16 cellular contexts compared by ENCODE assay signal in genomic region chr3:186382217-186382885, GRCh38. TPM values are rescaled to one million over a fixed set of nuclear protein-coding genes. Genes with fewer than 3 reads are reported as not detected.
A peak's percentile ranks its signal among the peaks of the same experiment; 100 is the strongest.
DNase-seq lines count a peak whose midpoint lies in the region; ATAC-seq and TF ChIP-seq lines count a peak whose summit lies in the region.
"Had no signal": no experiment of that assay in that cellular context is flagged by ENCODE, and none has a peak within 500 bp of the region (broad histone marks: within the 10 kb centered on the region; RNA-seq: fewer than 3 reads in every experiment).

No MANE protein-coding gene starts in this region.

- H3K27me3 ChIP-seq in heart right ventricle, result no peaks in the 10 kb centered on the region
- no peaks in the 10 kb centered on the region for H3K27me3 ChIP-seq in left lung
- H3K27me3 ChIP-seq in stomach, result no peaks in the 10 kb centered on the region

- intact Hi-C loops in heart right ventricle (cut with DNase I) (loop anchor here in 1 of 10 donors (1.0 kb wide), 1 partner anchor 25 kb away; no protein-coding TSS in a partner anchor), Right ventricle myocardium superior (cut with DNase I) (no loop called here), left lung (cut with DNase I) (no loop called here), stomach (cut with DNase I; ENCODE audit: low total_unique reads) (no loop called here)

- no peak for TF ChIP-seq CTCF in heart right ventricle (IDR thresholded peaks at IDR 0.05)
- no peak for TF ChIP-seq CTCF in left lung (IDR thresholded peaks at IDR 0.05)
- TF ChIP-seq CTCF in stomach (IDR thresholded peaks at IDR 0.05), result no peak

- no peak overlapping the region for H3K4me3 ChIP-seq in heart right ventricle
- H3K4me3 ChIP-seq in left lung, result no peak overlapping the region
- H3K4me3 ChIP-seq in stomach, result no peak overlapping the region

- H3K36me3 ChIP-seq in heart right ventricle, result no peaks in the 10 kb centered on the region
- H3K36me3 ChIP-seq in left lung, result no peaks in the 10 kb centered on the region
- H3K36me3 ChIP-seq in stomach, result no peaks in the 10 kb centered on the region

- H3K9me3 Mint-ChIP-seq in stimulated activated memory B cell treated with anti-CD40 and anti-IgM and Interleukin-4, amounts not matched to agents 10 μg/mL and 1 μg/mL and 100 μg/mL, for 72 hours, result peaks cover 10% of the 10 kb centered on the region
- H3K9me3 Mint-ChIP-seq: dendritic cell treated with granulocyte-macrophage colony-stimulating factor and Interleukin-4, amounts not matched to agents 40 ng/mL and 50 ng/mL, for 4 days had no signal

- H3K27ac Mint-ChIP-seq in stimulated activated memory B cell treated with anti-CD40 and anti-IgM and Interleukin-4, amounts not matched to agents 10 μg/mL and 1 μg/mL and 100 μg/mL, for 72 hours, result no peak overlapping the region
- H3K27ac Mint-ChIP-seq: activated CD8-positive, alpha-beta memory T cell treated with anti-CD3 and anti-CD28 coated beads, Interleukin-2, amount 10 ng/mL, durations not matched to agents 7 days and 5 days; dendritic cell treated with granulocyte-macrophage colony-stimulating factor and Interleukin-4, amounts not matched to agents 40 ng/mL and 50 ng/mL, for 4 days had no signal

- TF ChIP-seq EP300 in stomach (IDR thresholded peaks at IDR 0.05), result no peak

- DNase-seq in heart right ventricle (no peak), Right ventricle myocardium superior (no peak), NCI-H1105 (lab: John Stamatoyannopoulos, UW) (peak; percentile 9), left lung (no peak), stomach (no peak), occipital lobe (lab: John Stamatoyannopoulos, UW) (no peak)
- DNase-seq in activated CD8-positive, alpha-beta memory T cell treated with anti-CD3 and anti-CD28 coated beads for 24 hours, result no peak
- DNase-seq: activated CD8-positive, alpha-beta memory T cell treated with anti-CD3 and anti-CD28 coated beads, Interleukin-2, amount 10 ng/mL, durations not matched to agents 7 days and 5 days; activated naive CD4-positive, alpha-beta T cell treated with Interleukin-2 at 50 U/mL for 16 hours; NCI-H774; posterior cingulate gyrus; stimulated activated CD4-positive, alpha-beta T cell treated with anti-CD3 and anti-CD28 coated beads, Interleukin-15, amount 100 ng/mL, for 24 hours had no signal

- no peaks in the 10 kb centered on the region for H3K27me3 Mint-ChIP-seq in stimulated activated memory B cell treated with anti-CD40 and anti-IgM and Interleukin-4, amounts not matched to agents 10 μg/mL and 1 μg/mL and 100 μg/mL, for 72 hours
- H3K27me3 Mint-ChIP-seq: dendritic cell treated with granulocyte-macrophage colony-stimulating factor and Interleukin-4, amounts not matched to agents 40 ng/mL and 50 ng/mL, for 4 days had no signal

- no peak overlapping the region for H3K4me3 Mint-ChIP-seq in stimulated activated memory B cell treated with anti-CD40 and anti-IgM and Interleukin-4, amounts not matched to agents 10 μg/mL and 1 μg/mL and 100 μg/mL, for 72 hours
- H3K4me3 Mint-ChIP-seq: activated CD8-positive, alpha-beta memory T cell treated with anti-CD3 and anti-CD28 coated beads, Interleukin-2, amount 10 ng/mL, durations not matched to agents 7 days and 5 days; dendritic cell treated with granulocyte-macrophage colony-stimulating factor and Interleukin-4, amounts not matched to agents 40 ng/mL and 50 ng/mL, for 4 days had no signal

- H3K4me1 ChIP-seq in heart right ventricle (peaks cover 6 to 42% (median 24%) of the 10 kb centered on the region in 9 donors), left lung (no peaks in the 10 kb centered on the region), stomach (peaks cover 13 to 33% (median 28%) of the 10 kb centered on the region in 4 donors)

- no peaks in the 10 kb centered on the region for H3K9me3 ChIP-seq in heart right ventricle
- H3K9me3 ChIP-seq in left lung, result no peaks in the 10 kb centered on the region
- H3K9me3 ChIP-seq in stomach, result no peaks in the 10 kb centered on the region

- TF ChIP-seq POLR2A in stomach (IDR thresholded peaks at IDR 0.05), result no peak

- peaks cover 32% of the 10 kb centered on the region for H3K4me1 Mint-ChIP-seq in stimulated activated memory B cell treated with anti-CD40 and anti-IgM and Interleukin-4, amounts not matched to agents 10 μg/mL and 1 μg/mL and 100 μg/mL, for 72 hours

- WGBS in heart right ventricle, 2 donors, result 71 to 78% methylated on average over 6 of the region's 6 CpGs
- WGBS in stomach, 5 donors, result 17 to 43% (median 33%) methylated on average over 6 of the region's 6 CpGs

- no peak for ATAC-seq in heart right ventricle
- no peak for ATAC-seq in Right ventricle myocardium superior (ENCODE audit: poor library complexity)
- ATAC-seq in left lung, result peak; percentile 82
- ATAC-seq in stimulated activated memory B cell treated with anti-CD40 and anti-IgM and Interleukin-4, amounts not matched to agents 10 μg/mL and 1 μg/mL and 100 μg/mL, for 72 hours, result no peak
- ATAC-seq: activated CD4-positive, CD25-positive, alpha-beta regulatory T cell treated with anti-CD3 and anti-CD28 coated beads, Interleukin-2, amount 50 U/mL, for 24 hours; activated CD8-positive, alpha-beta memory T cell treated with anti-CD3 and anti-CD28 coated beads, Interleukin-2, amount 10 ng/mL, durations not matched to agents 7 days and 5 days had no signal

- peaks cover 8% of the 10 kb centered on the region for H3K36me3 Mint-ChIP-seq in stimulated activated memory B cell treated with anti-CD40 and anti-IgM and Interleukin-4, amounts not matched to agents 10 μg/mL and 1 μg/mL and 100 μg/mL, for 72 hours
- H3K36me3 Mint-ChIP-seq: activated CD8-positive, alpha-beta memory T cell treated with anti-CD3 and anti-CD28 coated beads, Interleukin-2, amount 10 ng/mL, durations not matched to agents 7 days and 5 days had no signal

- H3K27ac ChIP-seq in heart right ventricle, result peak overlapping the region; percentile 66 to 95 (median 90)
- H3K27ac ChIP-seq in left lung, result no peak overlapping the region
- H3K27ac ChIP-seq in stomach, result peak overlapping the region; percentile 32 to 70 (median 60)

RNA-seq across cellular contexts. Expression of gene DGKG, which starts 20.3 kb away (rescaled TPM):
- total RNA-seq in heart right ventricle (10 to 100 TPM; 14.6 to 75.7 (median 45.4) TPM), Right ventricle myocardium superior (30.8 TPM), left lung (1 to 10 TPM; 6.2 to 7.6 TPM), stomach (10 to 100 TPM in 2 of 5 donors, 1 to 10 TPM in 2, under 1 TPM in 1; 0.72 to 26.3 (median 4.6) TPM), occipital lobe (3.0 TPM)
- polyA plus RNA-seq in heart right ventricle (10 to 100 TPM in 1 of 2 donors, 1 to 10 TPM in 1; 7.2 to 12.3 TPM), stomach (1 to 10 TPM in 2 of 3 donors, under 1 TPM in 1; 0.12 to 3.3 (median 2.1) TPM)
- total RNA-seq: G401 had no signal

Comparison
In these comparisons a context has a peak if more than half of its experiments do, and no peak if none do; other contexts are left out.
1. H3K27ac ChIP-seq: peak in heart right ventricle (10 of 10) and stomach (5 of 5); none in left lung (0 of 2).